In the genomic region with DNA sequence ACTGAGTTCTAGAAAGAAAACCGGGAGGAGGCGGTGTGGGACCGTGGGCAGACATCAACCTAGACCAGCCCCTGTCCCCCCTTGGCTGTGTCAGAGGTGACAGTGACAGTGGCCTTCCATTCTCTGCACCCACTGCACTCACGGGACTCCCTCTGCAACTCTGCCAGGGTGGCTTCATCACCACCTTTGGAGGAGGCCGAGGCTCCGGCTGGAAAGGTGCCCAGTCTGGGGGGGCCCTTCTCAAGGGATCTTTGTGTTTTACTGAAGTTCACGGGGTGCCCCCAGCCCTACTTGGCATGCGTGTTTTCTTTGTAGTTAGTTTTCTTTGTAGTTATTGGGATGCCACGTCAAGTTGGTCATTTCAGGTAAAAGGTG, we compare ENCODE assay signal across 1 cellular context.
TF ChIP-seq lines count a peak whose summit lies in the region.

No MANE protein-coding gene starts in this region.

TF ChIP-seq in H1, 55 proteins besides CTCF, POLR2A, EP300 and RAD21:
- TF ChIP-seq POLR2AphosphoS5 (IDR thresholded peaks at IDR 0.05; ENCODE audit: low read depth, low read length) (no peak), JUN (IDR thresholded peaks at IDR 0.05; ENCODE audit: low read depth, low read length) (no peak), POU5F1 (IDR thresholded peaks at IDR 0.05; ENCODE audit: low read depth, low read length) (no peak), CHD1 (IDR thresholded peaks at IDR 0.05; ENCODE audit: low read depth, low read length) (no peak), TAF7 (optimal IDR thresholded peaks at IDR 0.05; ENCODE audit: borderline replicate concordance, low read depth, low read length) (no peak), RNF2 (IDR thresholded peaks at IDR 0.05; ENCODE audit: borderline replicate concordance, low read depth, low read length, missing control alignments, poor library complexity, severe bottlenecking) (no peak), TEAD4 (IDR thresholded peaks at IDR 0.05; ENCODE audit: low read depth, low read length) (no peak), SAP30 (IDR thresholded peaks at IDR 0.05; ENCODE audit: insufficient read depth, insufficient replicate concordance, low read length) (no peak), TBP (IDR thresholded peaks at IDR 0.05; ENCODE audit: low read depth, low read length) (no peak), SP4 (IDR thresholded peaks at IDR 0.05; ENCODE audit: low read length) (no peak), RBBP5 (IDR thresholded peaks at IDR 0.05; ENCODE audit: borderline replicate concordance, low read depth, low read length) (no peak), E2F6 (IDR thresholded peaks at IDR 0.05) (no peak), KDM5A (IDR thresholded peaks at IDR 0.05; ENCODE audit: low read length) (no peak), TCF12 (IDR thresholded peaks at IDR 0.05; ENCODE audit: low read depth, low read length) (no peak), SIN3A (conservative IDR thresholded peaks at IDR 0.05 in 1 of 2, IDR thresholded peaks at IDR 0.05 in 1 of 2; ENCODE audit: low read depth in 1 of 2, low read length in 2 of 2) (no peak)
